In genomic region chr2:108533832-108534576, GRCh38 we compare ENCODE assay signal across 1 cellular context.
TF ChIP-seq lines count a peak whose summit lies in the region.

LIMS1 (plus strand) TSS chr2:108534470; CDS start chr2:108534563, 93 bp downstream.

TF ChIP-seq in HepG2, 621 proteins besides CTCF, POLR2A, EP300 and RAD21 (continued from another document and continues in another):
- peak; percentile 89 for TF ChIP-seq AHDC1 (CRISPR knock-in tag; IDR thresholded peaks at IDR 0.05; ENCODE audit: borderline replicate concordance)
- peak; percentile 41; the same call in 1 of the 2 replicates for TF ChIP-seq HINFP (CRISPR knock-in tag; IDR thresholded peaks at IDR 0.05; ENCODE audit: low read depth)
- TF ChIP-seq NCOA1 (CRISPR knock-in tag; IDR thresholded peaks at IDR 0.05): 0 out of 2 replicates have a peak, but pooled peaks have one; percentile 65
- peak; percentile 89 for TF ChIP-seq SNAPC2 (CRISPR knock-in tag; IDR thresholded peaks at IDR 0.05)
- peak; percentile 91; the same call in 1 of the 2 replicates for TF ChIP-seq RFXAP (CRISPR knock-in tag; IDR thresholded peaks at IDR 0.05; ENCODE audit: borderline replicate concordance)
- TF ChIP-seq MYPOP (CRISPR knock-in tag; IDR thresholded peaks at IDR 0.05): peak; percentile 98
- peak; percentile 83; the same call in 1 of the 2 replicates for TF ChIP-seq ZGPAT (CRISPR knock-in tag; IDR thresholded peaks at IDR 0.05)
- no peak; the same call in 1 of the 2 replicates for TF ChIP-seq STAG1 (CRISPR knock-in tag; IDR thresholded peaks at IDR 0.05)
- 0 out of 2 replicates have a peak, but pooled peaks have one; percentile 62 for TF ChIP-seq ZNF891 (CRISPR knock-in tag; IDR thresholded peaks at IDR 0.05)
- peak; percentile 65; the same call in 1 of the 2 replicates for TF ChIP-seq SMYD3 (CRISPR knock-in tag; IDR thresholded peaks at IDR 0.05)
- peak; percentile 64; the same call in 1 of the 2 replicates for TF ChIP-seq ZNF792 (CRISPR knock-in tag; IDR thresholded peaks at IDR 0.05)
- TF ChIP-seq NR3C1 (CRISPR knock-in tag; IDR thresholded peaks at IDR 0.05): no peak
- TF ChIP-seq TEAD2 (CRISPR knock-in tag; IDR thresholded peaks at IDR 0.05): no peak
- peak; percentile 92 for TF ChIP-seq ZNF280D (CRISPR knock-in tag; IDR thresholded peaks at IDR 0.05)
- TF ChIP-seq HOXA7 (CRISPR knock-in tag; IDR thresholded peaks at IDR 0.05): peak; percentile 88; the same call in 1 of the 2 replicates
- peak; percentile 89; the same call in 1 of the 2 replicates for TF ChIP-seq KDM2A (CRISPR knock-in tag; IDR thresholded peaks at IDR 0.05; ENCODE audit: borderline replicate concordance, low read depth)
- 0 out of 2 replicates have a peak, but pooled peaks have one; percentile 49 for TF ChIP-seq ZBTB3 (CRISPR knock-in tag; IDR thresholded peaks at IDR 0.05; ENCODE audit: borderline replicate concordance, low read depth)
- peak; percentile 11; the same call in 1 of the 2 replicates for TF ChIP-seq HDAC2 (CRISPR knock-in tag; IDR thresholded peaks at IDR 0.05)
- TF ChIP-seq MTF2 (CRISPR knock-in tag; IDR thresholded peaks at IDR 0.05; ENCODE audit: borderline replicate concordance): peak; percentile 77; the same call in 1 of the 2 replicates
- TF ChIP-seq HIC2 (CRISPR knock-in tag; IDR thresholded peaks at IDR 0.05; ENCODE audit: low read depth): peak; percentile 79; the same call in 1 of the 2 replicates
- TF ChIP-seq MXD4 (CRISPR knock-in tag; IDR thresholded peaks at IDR 0.05): peak; percentile 83
- TF ChIP-seq ZBTB14 (CRISPR knock-in tag; IDR thresholded peaks at IDR 0.05): peak; percentile 42; the same call in 1 of the 2 replicates
- peak; percentile 88; the same call in 1 of the 2 replicates for TF ChIP-seq THAP9 (CRISPR knock-in tag; IDR thresholded peaks at IDR 0.05; ENCODE audit: borderline replicate concordance)
- TF ChIP-seq ZNF331 (CRISPR knock-in tag; IDR thresholded peaks at IDR 0.05): peak; percentile 67
- TF ChIP-seq ZBTB34 (CRISPR knock-in tag; IDR thresholded peaks at IDR 0.05): peak; percentile 53; the same call in 1 of the 2 replicates
- TF ChIP-seq HDAC1 (CRISPR knock-in tag; IDR thresholded peaks at IDR 0.05): peak; percentile 97
- TF ChIP-seq ELF1 (CRISPR knock-in tag; IDR thresholded peaks at IDR 0.05): peak; percentile 84; the same call in 1 of the 2 replicates
- TF ChIP-seq PCBP1 (IDR thresholded peaks at IDR 0.05; ENCODE audit: borderline replicate concordance, low read depth, low read length): peak; percentile 54; the same call in 1 of the 2 replicates
